ENCODE assay signal across 8 cellular contexts in the genomic region with DNA sequence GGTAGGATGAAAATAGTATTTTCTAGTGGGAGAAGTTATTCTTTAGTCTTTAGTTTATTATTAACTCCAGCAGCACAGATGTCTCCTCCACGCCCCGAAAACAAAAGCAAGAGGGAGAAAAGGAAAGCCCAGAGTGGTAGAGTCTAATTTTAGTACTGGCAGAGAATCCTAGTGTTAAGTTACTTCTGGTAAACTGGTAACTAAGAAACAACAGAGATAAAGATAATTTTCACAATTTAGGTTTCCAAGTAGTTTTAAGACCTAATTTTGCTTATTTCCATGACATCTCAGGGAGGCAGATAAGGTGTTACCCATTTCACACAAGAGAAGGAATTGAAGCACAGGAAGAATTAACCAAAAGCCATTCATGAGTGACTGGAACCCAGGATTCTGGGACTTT. TPM values are rescaled to one million over a fixed set of nuclear protein-coding genes. Genes with fewer than 3 reads are reported as not detected.
DNase-seq lines count a peak whose midpoint lies in the region; ATAC-seq and TF ChIP-seq lines count a peak whose summit lies in the region.

No MANE protein-coding gene starts in this region.

- no peaks in the 10 kb centered on the region for H3K9me3 ChIP-seq in endocrine pancreas (ENCODE audit: control insufficient read depth, low read length)
- no peaks in the 10 kb centered on the region for H3K9me3 ChIP-seq in mucosa of descending colon
- no peaks in the 10 kb centered on the region for H3K9me3 ChIP-seq in uterus

- H3K4me1 ChIP-seq in endocrine pancreas (ENCODE audit: control insufficient read depth, insufficient read depth, low read length) (peaks cover 7% of the 10 kb centered on the region), mucosa of descending colon (ENCODE audit: low read depth) (peaks cover 28% of the 10 kb centered on the region), uterus (peaks cover 12 to 16% of the 10 kb centered on the region in 2 donors)

- TF ChIP-seq CTCF in mucosa of descending colon (IDR thresholded peaks at IDR 0.05) = no peak
- TF ChIP-seq CTCF in uterus (IDR thresholded peaks at IDR 0.05) = no peak

- TF ChIP-seq POLR2A in uterus (IDR thresholded peaks at IDR 0.05) = no peak

- H3K36me3 ChIP-seq in endocrine pancreas (ENCODE audit: control insufficient read depth, insufficient read depth, low read length) (peaks cover 4% of the 10 kb centered on the region), mucosa of descending colon (ENCODE audit: low read depth) (peaks cover under 1% of the 10 kb centered on the region), uterus (no peaks in the 10 kb centered on the region)

- peak; percentile 69 for ATAC-seq in mucosa of descending colon
- no peak for ATAC-seq in HG02981 (IDR thresholded peaks at IDR 0.05; ENCODE audit: unreplicated experiment)

- peak overlapping the region; percentile 85 to 87 for H3K27ac ChIP-seq in uterus

- H3K27me3 ChIP-seq in endocrine pancreas (ENCODE audit: control insufficient read depth, insufficient read depth, low read length) (no peaks in the 10 kb centered on the region), uterus (no peaks in the 10 kb centered on the region)

- peak; percentile 9 for DNase-seq in NCI-H2196 treated with DMSO at 0.1 percent for 48 hours (lab: John Stamatoyannopoulos, UW; ENCODE audit: unreplicated experiment)
- no peak for DNase-seq in NCI-H2196 (lab: John Stamatoyannopoulos, UW; ENCODE audit: unreplicated experiment)
- DNase-seq in mucosa of descending colon = no peak
- no peak for DNase-seq in uterus
- DNase-seq in NCI-H1930 (lab: John Stamatoyannopoulos, UW) = no peak
- DNase-seq in islet precursor cell = no peak

- intact Hi-C loops in mucosa of descending colon (cut with DNase I, micrococcal nuclease) = no loop called here
- intact Hi-C loops in uterus (cut with DNase I; ENCODE audit: low total_unique reads) = no loop called here

- H3K9ac ChIP-seq in endocrine pancreas (ENCODE audit: control insufficient read depth, insufficient read depth, low read length) = no peak overlapping the region

- H3K4me3 ChIP-seq in endocrine pancreas (ENCODE audit: control insufficient read depth, insufficient read depth, low read length) (peak overlapping the region; percentile 57), mucosa of descending colon (no peak overlapping the region), uterus (peak overlapping the region in 1 of 2 donors; percentile 15)

RNA-seq across cellular contexts. Expression of gene ATP5MC2, which starts 16.3 kb away (rescaled TPM):
- 100 to 1,000 TPM; 328 to 354 (median 349) TPM for total RNA-seq in mucosa of descending colon
- total RNA-seq in uterus = 100 to 1,000 TPM in 2 of 4 donors, 10 to 100 TPM in 2; 68.9 to 215 (median 133) TPM

RNA-seq across cellular contexts. Expression of gene ATF7, which starts 33.4 kb away (rescaled TPM):
- 10 to 100 TPM; 35.6 to 50.9 (median 42.8) TPM for total RNA-seq in mucosa of descending colon
- 10 to 100 TPM; 10.6 to 47.6 (median 21.3) TPM for total RNA-seq in uterus
